24 cellular contexts compared by ENCODE assay signal in genomic region chr5:81754621-81755020, GRCh38. TPM values are rescaled to one million over a fixed set of nuclear protein-coding genes. Genes with fewer than 3 reads are reported as not detected.
DNase-seq lines count a peak whose midpoint lies in the region; ATAC-seq and TF ChIP-seq lines count a peak whose summit lies in the region.
"Had no signal": no experiment of that assay in that cellular context is flagged by ENCODE, and none has a peak within 500 bp of the region (broad histone marks: within the 10 kb centered on the region; RNA-seq: fewer than 3 reads in every experiment).

No MANE protein-coding gene starts in this region.

- TF ChIP-seq EP300 in sigmoid colon (IDR thresholded peaks at IDR 0.05): no peak

- H3K4me3 ChIP-seq in left ventricle myocardium inferior (no peak overlapping the region), heart right ventricle (no peak overlapping the region), endodermal cell (ENCODE audit: low read length) (no peak overlapping the region), sigmoid colon (no peak overlapping the region)
- H3K4me3 ChIP-seq: GM12878 had no signal

- TF ChIP-seq CTCF in left ventricle myocardium inferior (IDR thresholded peaks at IDR 0.05; ENCODE audit: borderline replicate concordance) (no peak), heart right ventricle (IDR thresholded peaks at IDR 0.05) (no peak), endodermal cell (conservative IDR thresholded peaks at IDR 0.05) (no peak), sigmoid colon (IDR thresholded peaks at IDR 0.05) (no peak), GM20000 (IDR thresholded peaks at IDR 0.05; ENCODE audit: extremely low read depth, missing control alignments) (no peak)

- H3K9me3 ChIP-seq in left ventricle myocardium inferior (replicated peaks) (no peaks in the 10 kb centered on the region), heart right ventricle (no peaks in the 10 kb centered on the region), endodermal cell (ENCODE audit: control insufficient read depth, low read length) (no peaks in the 10 kb centered on the region), sigmoid colon (no peaks in the 10 kb centered on the region)

- intact Hi-C loops in left ventricle myocardium inferior (cut with micrococcal nuclease): loop anchor here (5.0 kb wide), 1 partner anchor 218 kb away; the partner anchor contains the start of gene ATG10
- intact Hi-C loops in heart right ventricle (cut with DNase I): loop anchor here in 8 of 10 donors (5.0 to 10.0 kb wide), 8 partner anchors 33 to 410 kb away; partner anchors contain the start of gene ATG10 (in 4 of the 8)
- intact Hi-C loops in sigmoid colon (cut with DNase I): loop anchor here (5.0 kb wide), 2 partner anchors 327 to 413 kb away; no protein-coding TSS in a partner anchor

- no peak for TF ChIP-seq POLR2A in sigmoid colon (IDR thresholded peaks at IDR 0.05)

- DNase-seq in left ventricle myocardium inferior: no peak
- no peak for DNase-seq in heart right ventricle
- no peak for DNase-seq in endodermal cell
- DNase-seq in sigmoid colon: no peak
- DNase-seq in NCI-H2107 (lab: John Stamatoyannopoulos, UW): no peak
- no peak for DNase-seq in NCI-H2227 (lab: John Stamatoyannopoulos, UW; ENCODE audit: unreplicated experiment)
- no peak for DNase-seq in GM20000 (ENCODE audit: low spot score)
- DNase-seq: activated CD4-positive, alpha-beta T cell treated with anti-CD3 and anti-CD28 coated beads, Interleukin-2, amount 10 ng/mL, durations not matched to agents 24 days and 14 days; activated CD8-positive, alpha-beta memory T cell treated with anti-CD3 and anti-CD28 coated beads, Interleukin-2, amount 50 U/mL, for 48 hours; activated gamma-delta T cell treated with Interleukin-2 at 50 U/mL for 16 hours; cerebellar nuclear complex; DMS 273 treated with DMSO at 0.1 percent for 48 hours; effector memory CD8-positive, alpha-beta T cell; GF-D8; NCI-H1436 treated with DMSO at 0.1 percent for 48 hours; NCI-H2227 treated with DMSO at 0.1 percent for 48 hours; NK-92 treated with Interleukin-12 subunit alpha and Interleukin-12 subunit beta, amount 100 ng/mL, for 24 hours; occipital lobe had no signal

- peaks cover 4% of the 10 kb centered on the region for H3K27me3 Mint-ChIP-seq in endodermal cell (ENCODE audit: insufficient read depth)

- H3K4me1 ChIP-seq in left ventricle myocardium inferior: peaks cover 56% of the 10 kb centered on the region
- H3K4me1 ChIP-seq in heart right ventricle: peaks cover 0 to 49% (median 29%) of the 10 kb centered on the region in 9 donors
- H3K4me1 ChIP-seq in endodermal cell (ENCODE audit: control insufficient read depth, insufficient read depth, low read length): peaks cover 6% of the 10 kb centered on the region
- H3K4me1 ChIP-seq in sigmoid colon: peaks cover 0 to 36% (median 28%) of the 10 kb centered on the region in 4 donors

- no peaks in the 10 kb centered on the region for H3K36me3 Mint-ChIP-seq in endodermal cell (ENCODE audit: low read depth)

- H3K36me3 ChIP-seq in left ventricle myocardium inferior (no peaks in the 10 kb centered on the region), heart right ventricle (no peaks in the 10 kb centered on the region), endodermal cell (ENCODE audit: control insufficient read depth, insufficient read depth, low read length) (no peaks in the 10 kb centered on the region), sigmoid colon (no peaks in the 10 kb centered on the region)

- no peaks in the 10 kb centered on the region for H3K9me3 Mint-ChIP-seq in endodermal cell
- H3K9me3 Mint-ChIP-seq: effector memory CD8-positive, alpha-beta T cell had no signal

- peak overlapping the region; percentile 24 for H3K27ac Mint-ChIP-seq in endodermal cell
- H3K27ac Mint-ChIP-seq: activated CD4-positive, alpha-beta T cell treated with anti-CD3 and anti-CD28 coated beads, Interleukin-2, amount 10 ng/mL, durations not matched to agents 24 days and 14 days; effector memory CD8-positive, alpha-beta T cell had no signal

- no peak overlapping the region for H3K4me3 Mint-ChIP-seq in endodermal cell
- H3K4me3 Mint-ChIP-seq: activated CD4-positive, alpha-beta T cell treated with anti-CD3 and anti-CD28 coated beads, Interleukin-2, amount 10 ng/mL, durations not matched to agents 24 days and 14 days; effector memory CD8-positive, alpha-beta T cell had no signal

- 75 to 87% methylated on average over 2 of the region's 2 CpGs for WGBS in heart right ventricle, 2 donors
- 77 to 91% methylated on average over 2 of the region's 2 CpGs for WGBS in endodermal cell (ENCODE audit: insufficient coverage in 1 of 2, insufficient read length in 1 of 2), 2 experiments
- WGBS in sigmoid colon, 2 donors: 89 to 94% methylated on average over 2 of the region's 2 CpGs

- peaks cover 35% of the 10 kb centered on the region for H3K4me1 Mint-ChIP-seq in endodermal cell

- peak overlapping the region; percentile 70 for H3K27ac ChIP-seq in left ventricle myocardium inferior (replicated peaks)
- H3K27ac ChIP-seq in heart right ventricle: peak overlapping the region in 5 of 10 donors; percentile 31 to 68 (median 41)
- no peak overlapping the region for H3K27ac ChIP-seq in endodermal cell (ENCODE audit: low read depth, low read length)
- H3K27ac ChIP-seq in sigmoid colon: peak overlapping the region; percentile 37 to 100 (median 64)
- H3K27ac ChIP-seq: C4-2B, RWPE1 had no signal

- ATAC-seq in heart right ventricle: no peak
- ATAC-seq in HG02970 (IDR thresholded peaks at IDR 0.05; ENCODE audit: low FRiP score, unreplicated experiment): no peak
- ATAC-seq: effector memory CD8-positive, alpha-beta T cell; GM12878; HepG2; left cardiac atrium had no signal

- no peak overlapping the region for H3K9ac ChIP-seq in endodermal cell (ENCODE audit: extremely low read depth, low read length, poor library complexity, severe bottlenecking)

- H3K27me3 ChIP-seq in left ventricle myocardium inferior (ENCODE audit: low read depth) (no peaks in the 10 kb centered on the region), heart right ventricle (no peaks in the 10 kb centered on the region), endodermal cell (ENCODE audit: control insufficient read depth, insufficient read depth, low read length, poor library complexity, severe bottlenecking) (peaks cover under 1% of the 10 kb centered on the region), sigmoid colon (no peaks in the 10 kb centered on the region)

RNA-seq across cellular contexts. Expression of gene SSBP2, which starts 3.7 kb away (rescaled TPM):
- total RNA-seq in left ventricle myocardium inferior: 40.7 TPM
- 10 to 100 TPM; 30.0 to 85.9 (median 56.2) TPM for total RNA-seq in heart right ventricle
- 10 to 100 TPM; 24.2 to 49.6 TPM for polyA plus RNA-seq in heart right ventricle
- 10 to 100 TPM; 27.5 to 30.2 TPM for total RNA-seq in endodermal cell
- 116 TPM for polyA plus RNA-seq in endodermal cell (2013, experiment 1 of 2)
- 98.4 TPM for polyA plus RNA-seq in endodermal cell (2013, experiment 2 of 2)
- 10 to 100 TPM; 68.7 to 89.2 (median 84.6) TPM for total RNA-seq in sigmoid colon
- polyA plus RNA-seq in sigmoid colon: 10 to 100 TPM in 2 of 3 donors, 1 to 10 TPM in 1; 9.9 to 19.2 (median 14.1) TPM
- total RNA-seq: HepG2 had no signal
